1 cellular context compared by ENCODE assay signal in the genomic region with DNA sequence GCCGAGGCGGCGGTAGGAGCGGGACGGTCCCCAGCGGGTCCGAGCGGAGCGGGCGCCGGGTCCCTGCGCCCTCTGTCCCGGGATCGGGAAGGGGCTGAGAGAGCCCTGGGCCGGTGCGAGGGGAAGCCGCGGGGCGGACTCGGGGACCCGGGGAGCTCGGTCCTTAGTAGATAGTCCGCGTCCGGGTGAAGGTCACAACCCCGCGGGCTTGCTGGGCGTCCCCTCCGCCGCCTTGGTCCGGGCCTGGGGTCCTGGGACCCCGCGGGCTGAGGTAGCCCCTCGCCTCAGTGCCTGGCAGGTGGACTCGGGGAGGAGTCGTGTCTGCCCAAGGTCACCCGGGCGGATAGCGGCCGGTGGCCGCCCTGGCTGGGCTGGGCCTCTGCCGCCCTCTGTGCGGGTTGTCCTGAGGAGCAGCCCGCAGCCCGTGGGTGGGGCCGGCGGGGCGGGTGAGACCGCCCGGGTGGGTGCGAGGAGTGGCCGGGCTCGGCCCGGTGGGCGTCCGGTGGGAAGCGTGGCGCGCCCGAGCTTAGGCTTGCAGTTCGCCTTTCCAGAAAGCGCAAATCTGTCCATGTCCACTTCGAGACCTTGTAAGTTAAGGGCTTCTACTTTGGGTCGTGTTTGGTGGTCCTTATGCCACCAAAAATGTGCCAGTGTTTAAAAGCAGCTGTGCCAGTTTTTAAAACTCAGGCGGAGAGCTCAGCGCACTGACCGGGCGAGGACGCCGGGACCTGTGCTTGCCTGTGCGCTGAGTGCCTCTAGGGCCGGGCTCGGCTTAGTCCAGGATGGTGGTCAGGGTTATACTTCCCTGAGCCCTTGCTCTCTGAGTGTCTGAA.
A peak's percentile ranks its signal among the peaks of the same experiment; 100 is the strongest.
TF ChIP-seq lines count a peak whose summit lies in the region.

No MANE protein-coding gene starts in this region.

TF ChIP-seq in HepG2, 621 proteins besides CTCF, POLR2A, EP300 and RAD21 (continued from another document and continues in another):
- TF ChIP-seq, protein P1, sequence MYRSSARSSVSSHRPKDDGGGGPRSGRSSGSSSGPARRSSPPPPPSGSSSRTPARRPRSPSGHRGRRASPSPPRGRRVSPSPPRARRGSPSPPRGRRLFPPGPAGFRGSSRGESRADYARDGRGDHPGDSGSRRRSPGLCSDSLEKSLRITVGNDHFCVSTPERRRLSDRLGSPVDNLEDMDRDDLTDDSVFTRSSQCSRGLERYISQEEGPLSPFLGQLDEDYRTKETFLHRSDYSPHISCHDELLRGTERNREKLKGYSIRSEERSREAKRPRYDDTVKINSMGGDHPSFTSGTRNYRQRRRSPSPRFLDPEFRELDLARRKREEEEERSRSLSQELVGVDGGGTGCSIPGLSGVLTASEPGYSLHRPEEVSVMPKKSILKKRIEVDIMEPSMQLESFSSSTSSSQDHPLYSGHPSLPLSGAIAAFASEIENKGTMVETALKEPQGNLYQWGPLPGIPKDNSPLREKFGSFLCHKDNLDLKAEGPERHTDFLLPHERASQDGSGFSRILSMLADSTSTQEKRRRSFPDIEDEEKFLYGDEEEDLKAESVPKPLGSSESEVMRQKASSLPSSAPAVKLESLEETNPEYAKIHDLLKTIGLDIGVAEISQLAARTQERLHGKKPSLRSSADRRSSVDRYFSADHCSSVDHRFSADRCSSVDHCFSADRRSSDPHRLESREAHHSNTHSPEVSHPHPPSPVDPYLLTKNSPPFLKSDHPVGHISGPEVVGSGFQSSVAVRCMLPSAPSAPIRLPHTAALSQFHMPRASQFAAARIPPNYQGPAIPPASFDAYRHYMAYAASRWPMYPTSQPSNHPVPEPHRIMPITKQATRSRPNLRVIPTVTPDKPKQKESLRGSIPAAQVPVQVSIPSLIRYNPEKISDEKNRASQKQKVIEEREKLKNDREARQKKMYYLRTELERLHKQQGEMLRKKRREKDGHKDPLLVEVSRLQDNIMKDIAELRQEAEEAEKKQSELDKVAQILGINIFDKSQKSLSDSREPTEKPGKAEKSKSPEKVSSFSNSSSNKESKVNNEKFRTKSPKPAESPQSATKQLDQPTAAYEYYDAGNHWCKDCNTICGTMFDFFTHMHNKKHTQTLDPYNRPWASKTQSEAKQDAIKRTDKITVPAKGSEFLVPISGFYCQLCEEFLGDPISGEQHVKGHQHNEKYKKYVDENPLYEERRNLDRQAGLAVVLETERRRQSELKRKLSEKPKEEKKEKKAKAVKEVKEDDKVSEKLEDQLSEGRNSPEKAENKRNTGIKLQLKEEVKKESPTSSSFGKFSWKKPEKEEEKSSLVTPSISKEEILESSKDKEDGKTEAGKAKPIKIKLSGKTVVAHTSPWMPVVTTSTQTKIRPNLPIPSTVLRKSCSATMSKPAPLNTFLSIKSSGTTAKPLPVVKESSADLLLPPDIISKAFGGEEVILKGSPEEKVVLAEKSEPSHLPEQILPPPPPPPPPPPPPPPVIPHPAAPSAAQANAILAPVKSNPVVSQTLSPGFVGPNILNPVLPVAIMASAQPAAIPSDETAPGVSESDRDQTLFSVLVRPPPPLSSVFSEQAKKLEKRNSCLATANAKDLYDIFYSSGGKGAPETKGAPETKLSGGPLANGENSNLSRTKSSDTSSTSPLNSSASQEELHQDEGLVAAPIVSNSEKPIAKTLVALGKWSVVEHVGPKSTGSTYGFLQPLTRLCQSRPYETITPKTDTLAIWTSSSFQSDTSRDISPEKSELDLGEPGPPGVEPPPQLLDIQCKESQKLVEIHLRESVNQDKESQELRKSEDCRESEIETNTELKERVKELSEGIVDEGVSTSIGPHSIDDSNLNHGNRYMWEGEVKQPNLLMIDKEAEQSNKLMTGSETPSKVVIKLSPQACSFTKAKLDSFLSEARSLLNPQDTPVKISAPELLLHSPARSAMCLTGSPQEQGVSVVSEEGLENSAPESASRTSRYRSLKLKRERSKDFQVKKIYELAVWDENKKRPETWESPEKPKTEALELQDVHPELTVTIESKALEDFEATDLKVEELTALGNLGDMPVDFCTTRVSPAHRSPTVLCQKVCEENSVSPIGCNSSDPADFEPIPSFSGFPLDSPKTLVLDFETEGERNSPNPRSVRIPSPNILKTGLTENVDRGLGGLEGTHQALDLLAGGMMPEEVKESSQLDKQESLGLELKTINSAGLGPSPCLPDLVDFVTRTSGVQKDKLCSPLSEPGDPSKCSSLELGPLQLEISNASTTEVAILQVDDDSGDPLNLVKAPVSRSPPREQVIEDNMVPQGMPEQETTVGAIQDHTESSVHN (CRISPR knock-in tag; IDR thresholded peaks at IDR 0.05), result no peak
- TF ChIP-seq ZMYM2 (CRISPR knock-in tag; IDR thresholded peaks at IDR 0.05) (no peak), ZNF530 (CRISPR knock-in tag; IDR thresholded peaks at IDR 0.05; ENCODE audit: low read depth) (no peak), ZFP90 (CRISPR knock-in tag; IDR thresholded peaks at IDR 0.05; ENCODE audit: borderline replicate concordance) (no peak), CC2D1A (CRISPR knock-in tag; IDR thresholded peaks at IDR 0.05) (no peak), ZNF777 (CRISPR knock-in tag; IDR thresholded peaks at IDR 0.05) (peak; percentile 28; the same call in 1 of the 2 replicates), MAFG (CRISPR knock-in tag; IDR thresholded peaks at IDR 0.05) (no peak), XBP1 (CRISPR knock-in tag; IDR thresholded peaks at IDR 0.05) (no peak), ZC3H4 (CRISPR knock-in tag; IDR thresholded peaks at IDR 0.05; ENCODE audit: borderline replicate concordance) (no peak), KDM4B (CRISPR knock-in tag; IDR thresholded peaks at IDR 0.05) (0 out of 2 replicates have a peak, but pooled peaks have one; percentile 18), MTF1 (CRISPR knock-in tag; IDR thresholded peaks at IDR 0.05) (no peak), TP53 (CRISPR knock-in tag; conservative IDR thresholded peaks at IDR 0.05) (no peak), PHF5A (CRISPR knock-in tag; IDR thresholded peaks at IDR 0.05; ENCODE audit: low read depth, unreplicated experiment) (no peak), ZZZ3 (CRISPR knock-in tag; IDR thresholded peaks at IDR 0.05; ENCODE audit: borderline replicate concordance) (no peak), PLRG1 (conservative IDR thresholded peaks at IDR 0.05) (no peak), SOX6 (IDR thresholded peaks at IDR 0.05) (no peak), SOX6 (CRISPR knock-in tag; IDR thresholded peaks at IDR 0.05) (no peak; the same call in 1 of the 2 replicates), KDM5A (IDR thresholded peaks at IDR 0.05; ENCODE audit: borderline replicate concordance, low read length) (no peak), MXI1 (IDR thresholded peaks at IDR 0.05; ENCODE audit: borderline replicate concordance, low read depth, low read length) (no peak), ZNF256 (CRISPR knock-in tag; conservative IDR thresholded peaks at IDR 0.05) (no peak)
- TF ChIP-seq, protein P2, sequence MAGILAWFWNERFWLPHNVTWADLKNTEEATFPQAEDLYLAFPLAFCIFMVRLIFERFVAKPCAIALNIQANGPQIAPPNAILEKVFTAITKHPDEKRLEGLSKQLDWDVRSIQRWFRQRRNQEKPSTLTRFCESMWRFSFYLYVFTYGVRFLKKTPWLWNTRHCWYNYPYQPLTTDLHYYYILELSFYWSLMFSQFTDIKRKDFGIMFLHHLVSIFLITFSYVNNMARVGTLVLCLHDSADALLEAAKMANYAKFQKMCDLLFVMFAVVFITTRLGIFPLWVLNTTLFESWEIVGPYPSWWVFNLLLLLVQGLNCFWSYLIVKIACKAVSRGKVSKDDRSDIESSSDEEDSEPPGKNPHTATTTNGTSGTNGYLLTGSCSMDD (CRISPR knock-in tag; IDR thresholded peaks at IDR 0.05), result no peak
- TF ChIP-seq, protein P3, sequence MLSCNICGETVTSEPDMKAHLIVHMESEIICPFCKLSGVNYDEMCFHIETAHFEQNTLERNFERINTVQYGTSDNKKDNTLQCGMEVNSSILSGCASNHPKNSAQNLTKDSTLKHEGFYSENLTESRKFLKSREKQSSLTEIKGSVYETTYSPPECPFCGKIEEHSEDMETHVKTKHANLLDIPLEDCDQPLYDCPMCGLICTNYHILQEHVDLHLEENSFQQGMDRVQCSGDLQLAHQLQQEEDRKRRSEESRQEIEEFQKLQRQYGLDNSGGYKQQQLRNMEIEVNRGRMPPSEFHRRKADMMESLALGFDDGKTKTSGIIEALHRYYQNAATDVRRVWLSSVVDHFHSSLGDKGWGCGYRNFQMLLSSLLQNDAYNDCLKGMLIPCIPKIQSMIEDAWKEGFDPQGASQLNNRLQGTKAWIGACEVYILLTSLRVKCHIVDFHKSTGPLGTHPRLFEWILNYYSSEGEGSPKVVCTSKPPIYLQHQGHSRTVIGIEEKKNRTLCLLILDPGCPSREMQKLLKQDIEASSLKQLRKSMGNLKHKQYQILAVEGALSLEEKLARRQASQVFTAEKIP (CRISPR knock-in tag; IDR thresholded peaks at IDR 0.05; ENCODE audit: borderline replicate concordance), result no peak
- TF ChIP-seq, protein P4, sequence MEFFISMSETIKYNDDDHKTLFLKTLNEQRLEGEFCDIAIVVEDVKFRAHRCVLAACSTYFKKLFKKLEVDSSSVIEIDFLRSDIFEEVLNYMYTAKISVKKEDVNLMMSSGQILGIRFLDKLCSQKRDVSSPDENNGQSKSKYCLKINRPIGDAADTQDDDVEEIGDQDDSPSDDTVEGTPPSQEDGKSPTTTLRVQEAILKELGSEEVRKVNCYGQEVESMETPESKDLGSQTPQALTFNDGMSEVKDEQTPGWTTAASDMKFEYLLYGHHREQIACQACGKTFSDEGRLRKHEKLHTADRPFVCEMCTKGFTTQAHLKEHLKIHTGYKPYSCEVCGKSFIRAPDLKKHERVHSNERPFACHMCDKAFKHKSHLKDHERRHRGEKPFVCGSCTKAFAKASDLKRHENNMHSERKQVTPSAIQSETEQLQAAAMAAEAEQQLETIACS (CRISPR knock-in tag; IDR thresholded peaks at IDR 0.05), result no peak
- TF ChIP-seq, protein P5, sequence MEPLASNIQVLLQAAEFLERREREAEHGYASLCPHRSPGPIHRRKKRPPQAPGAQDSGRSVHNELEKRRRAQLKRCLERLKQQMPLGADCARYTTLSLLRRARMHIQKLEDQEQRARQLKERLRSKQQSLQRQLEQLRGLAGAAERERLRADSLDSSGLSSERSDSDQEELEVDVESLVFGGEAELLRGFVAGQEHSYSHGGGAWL (CRISPR knock-in tag; IDR thresholded peaks at IDR 0.05), result no peak
- TF ChIP-seq, protein P6, sequence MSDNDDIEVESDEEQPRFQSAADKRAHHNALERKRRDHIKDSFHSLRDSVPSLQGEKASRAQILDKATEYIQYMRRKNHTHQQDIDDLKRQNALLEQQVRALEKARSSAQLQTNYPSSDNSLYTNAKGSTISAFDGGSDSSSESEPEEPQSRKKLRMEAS (IDR thresholded peaks at IDR 0.05), result 0 out of 2 replicates have a peak, but pooled peaks have one; percentile 29
- TF ChIP-seq, protein P7, sequence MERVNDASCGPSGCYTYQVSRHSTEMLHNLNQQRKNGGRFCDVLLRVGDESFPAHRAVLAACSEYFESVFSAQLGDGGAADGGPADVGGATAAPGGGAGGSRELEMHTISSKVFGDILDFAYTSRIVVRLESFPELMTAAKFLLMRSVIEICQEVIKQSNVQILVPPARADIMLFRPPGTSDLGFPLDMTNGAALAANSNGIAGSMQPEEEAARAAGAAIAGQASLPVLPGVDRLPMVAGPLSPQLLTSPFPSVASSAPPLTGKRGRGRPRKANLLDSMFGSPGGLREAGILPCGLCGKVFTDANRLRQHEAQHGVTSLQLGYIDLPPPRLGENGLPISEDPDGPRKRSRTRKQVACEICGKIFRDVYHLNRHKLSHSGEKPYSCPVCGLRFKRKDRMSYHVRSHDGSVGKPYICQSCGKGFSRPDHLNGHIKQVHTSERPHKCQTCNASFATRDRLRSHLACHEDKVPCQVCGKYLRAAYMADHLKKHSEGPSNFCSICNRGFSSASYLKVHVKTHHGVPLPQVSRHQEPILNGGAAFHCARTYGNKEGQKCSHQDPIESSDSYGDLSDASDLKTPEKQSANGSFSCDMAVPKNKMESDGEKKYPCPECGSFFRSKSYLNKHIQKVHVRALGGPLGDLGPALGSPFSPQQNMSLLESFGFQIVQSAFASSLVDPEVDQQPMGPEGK (CRISPR knock-in tag; IDR thresholded peaks at IDR 0.05), result no peak
- TF ChIP-seq, protein P8, sequence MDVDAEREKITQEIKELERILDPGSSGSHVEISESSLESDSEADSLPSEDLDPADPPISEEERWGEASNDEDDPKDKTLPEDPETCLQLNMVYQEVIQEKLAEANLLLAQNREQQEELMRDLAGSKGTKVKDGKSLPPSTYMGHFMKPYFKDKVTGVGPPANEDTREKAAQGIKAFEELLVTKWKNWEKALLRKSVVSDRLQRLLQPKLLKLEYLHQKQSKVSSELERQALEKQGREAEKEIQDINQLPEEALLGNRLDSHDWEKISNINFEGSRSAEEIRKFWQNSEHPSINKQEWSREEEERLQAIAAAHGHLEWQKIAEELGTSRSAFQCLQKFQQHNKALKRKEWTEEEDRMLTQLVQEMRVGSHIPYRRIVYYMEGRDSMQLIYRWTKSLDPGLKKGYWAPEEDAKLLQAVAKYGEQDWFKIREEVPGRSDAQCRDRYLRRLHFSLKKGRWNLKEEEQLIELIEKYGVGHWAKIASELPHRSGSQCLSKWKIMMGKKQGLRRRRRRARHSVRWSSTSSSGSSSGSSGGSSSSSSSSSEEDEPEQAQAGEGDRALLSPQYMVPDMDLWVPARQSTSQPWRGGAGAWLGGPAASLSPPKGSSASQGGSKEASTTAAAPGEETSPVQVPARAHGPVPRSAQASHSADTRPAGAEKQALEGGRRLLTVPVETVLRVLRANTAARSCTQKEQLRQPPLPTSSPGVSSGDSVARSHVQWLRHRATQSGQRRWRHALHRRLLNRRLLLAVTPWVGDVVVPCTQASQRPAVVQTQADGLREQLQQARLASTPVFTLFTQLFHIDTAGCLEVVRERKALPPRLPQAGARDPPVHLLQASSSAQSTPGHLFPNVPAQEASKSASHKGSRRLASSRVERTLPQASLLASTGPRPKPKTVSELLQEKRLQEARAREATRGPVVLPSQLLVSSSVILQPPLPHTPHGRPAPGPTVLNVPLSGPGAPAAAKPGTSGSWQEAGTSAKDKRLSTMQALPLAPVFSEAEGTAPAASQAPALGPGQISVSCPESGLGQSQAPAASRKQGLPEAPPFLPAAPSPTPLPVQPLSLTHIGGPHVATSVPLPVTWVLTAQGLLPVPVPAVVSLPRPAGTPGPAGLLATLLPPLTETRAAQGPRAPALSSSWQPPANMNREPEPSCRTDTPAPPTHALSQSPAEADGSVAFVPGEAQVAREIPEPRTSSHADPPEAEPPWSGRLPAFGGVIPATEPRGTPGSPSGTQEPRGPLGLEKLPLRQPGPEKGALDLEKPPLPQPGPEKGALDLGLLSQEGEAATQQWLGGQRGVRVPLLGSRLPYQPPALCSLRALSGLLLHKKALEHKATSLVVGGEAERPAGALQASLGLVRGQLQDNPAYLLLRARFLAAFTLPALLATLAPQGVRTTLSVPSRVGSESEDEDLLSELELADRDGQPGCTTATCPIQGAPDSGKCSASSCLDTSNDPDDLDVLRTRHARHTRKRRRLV (CRISPR knock-in tag; IDR thresholded peaks at IDR 0.05), result 0 out of 2 replicates have a peak, but pooled peaks have one; percentile 48
